In genomic region chr1:184621262-184621661, GRCh38 we compare ENCODE assay signal across 10 cellular contexts.
DNase-seq lines count a peak whose midpoint lies in the region; ATAC-seq and TF ChIP-seq lines count a peak whose summit lies in the region.
"Had no signal": no experiment of that assay in that cellular context is flagged by ENCODE, and none has a peak within 500 bp of the region (broad histone marks: within the 10 kb centered on the region; RNA-seq: fewer than 3 reads in every experiment).

No MANE protein-coding gene starts in this region.

- no peak for ATAC-seq in HG02981 (IDR thresholded peaks at IDR 0.05; ENCODE audit: unreplicated experiment)
- ATAC-seq: Panc1 had no signal

- DNase-seq in astrocyte of the spinal cord (ENCODE audit: low read depth, low spot score) (peak; percentile 22), right atrium auricular region (ENCODE audit: low spot score) (no peak), Karpas-422 (no peak), OCI-M2 (lab: John Stamatoyannopoulos, UW; ENCODE audit: unreplicated experiment) (no peak), GDM1 (lab: John Stamatoyannopoulos, UW) (no peak)
- DNase-seq: NCI-H2029 treated with DMSO at 0.1 percent for 48 hours had no signal

- H3K79me2 ChIP-seq in Karpas-422 (ENCODE audit: low read length), result no peaks in the 10 kb centered on the region

- H3K9me3 ChIP-seq in right atrium auricular region, result no peaks in the 10 kb centered on the region
- H3K9me3 ChIP-seq in skeletal muscle tissue (ENCODE audit: control insufficient read depth in 3 of 3, low read length in 3 of 3), result no peaks in the 10 kb centered on the region
- H3K9me3 ChIP-seq in Karpas-422 (ENCODE audit: low read length), result no peaks in the 10 kb centered on the region

- H2AFZ ChIP-seq in Karpas-422 (ENCODE audit: low read length), result no peak overlapping the region

- H3K36me3 ChIP-seq in right atrium auricular region (no peaks in the 10 kb centered on the region), skeletal muscle tissue (ENCODE audit: control insufficient read depth in 3 of 3, insufficient read depth in 3 of 3, low read length in 3 of 3) (peaks cover 0 to 6% (median 4%) of the 10 kb centered on the region in 3 donors), Karpas-422 (ENCODE audit: insufficient read depth, low read length) (no peaks in the 10 kb centered on the region)

- peak overlapping the region; percentile 87; the same call in 1 of the 2 replicates for H3K27ac ChIP-seq in C4-2B
- H3K27ac ChIP-seq in right atrium auricular region, result peak overlapping the region; percentile 85 to 96
- H3K27ac ChIP-seq in skeletal muscle tissue (ENCODE audit: low read depth, low read length), result peak overlapping the region; percentile 62
- no peak overlapping the region for H3K27ac ChIP-seq in Karpas-422 (ENCODE audit: low read length)

- no peak overlapping the region for H3K4me3 ChIP-seq in astrocyte of the spinal cord (ENCODE audit: low read depth, low read length)
- H3K4me3 ChIP-seq in right atrium auricular region, result no peak overlapping the region
- no peak overlapping the region for H3K4me3 ChIP-seq in skeletal muscle tissue (ENCODE audit: low read length in 3 of 3)
- H3K4me3 ChIP-seq in Karpas-422 (ENCODE audit: low read length), result no peak overlapping the region

- H3K4me1 ChIP-seq in right atrium auricular region (peaks cover 0 to 59% of the 10 kb centered on the region in 2 donors), skeletal muscle tissue (ENCODE audit: control insufficient read depth in 3 of 3, insufficient read depth in 3 of 3, low read length in 3 of 3) (peaks cover 53 to 55% (median 54%) of the 10 kb centered on the region in 3 donors), Karpas-422 (ENCODE audit: low read length) (no peaks in the 10 kb centered on the region)

- no peak overlapping the region for H3K9ac ChIP-seq in skeletal muscle tissue (ENCODE audit: low read depth in 1 of 3, low read length in 3 of 3)
- no peak overlapping the region for H3K9ac ChIP-seq in Karpas-422 (ENCODE audit: low read length)

- no peak overlapping the region for H3K4me2 ChIP-seq in Karpas-422 (ENCODE audit: low read depth, low read length, poor library complexity, severe bottlenecking)

- TF ChIP-seq CTCF in C4-2B (conservative IDR thresholded peaks at IDR 0.05) (no peak), astrocyte of the spinal cord (IDR thresholded peaks at IDR 0.05; ENCODE audit: low read depth, low read length) (no peak), right atrium auricular region (IDR thresholded peaks at IDR 0.05) (no peak)

- no peaks in the 10 kb centered on the region for H3K9me2 ChIP-seq in Karpas-422 (replicated peaks; ENCODE audit: insufficient read depth, low read length)

- in situ Hi-C loops in astrocyte of the spinal cord (cut with HindIII; ENCODE audit: low sequenced_read_pairs), result no loop called here

- H3K27me3 ChIP-seq in right atrium auricular region (no peaks in the 10 kb centered on the region), skeletal muscle tissue (ENCODE audit: control insufficient read depth in 3 of 3, insufficient read depth in 3 of 3, low read length in 3 of 3) (no peaks in the 10 kb centered on the region), Karpas-422 (ENCODE audit: low read length) (0 out of 2 replicates have a peak, but pooled peaks cover 5% of the 10 kb centered on the region)

- H4K20me1 ChIP-seq in Karpas-422 (ENCODE audit: insufficient read depth, low read depth, low read length), result no peaks in the 10 kb centered on the region
